Comparison of ENCODE assay signal across 27 cellular contexts in the genomic region with DNA sequence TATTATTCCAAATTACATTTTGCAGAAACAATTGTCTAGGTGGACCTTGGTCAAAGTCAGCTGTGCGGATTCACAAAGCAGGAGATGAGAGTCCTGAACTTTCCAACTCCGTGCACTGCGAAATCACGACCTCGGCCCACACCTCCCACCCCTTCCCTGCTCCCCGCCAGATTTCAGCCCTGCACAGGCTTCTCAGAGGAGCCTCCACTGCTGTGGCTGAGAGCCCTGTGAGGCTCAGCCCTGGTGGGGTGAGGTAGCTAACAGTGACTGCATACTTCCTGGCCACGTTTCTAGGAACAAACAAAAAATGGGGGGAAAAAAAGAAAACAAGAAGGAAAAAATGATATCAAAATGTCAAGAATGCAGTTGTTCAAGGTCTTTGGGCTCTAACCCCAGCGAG.
"Had no signal": no experiment of that assay in that cellular context is flagged by ENCODE, and none has a peak within 500 bp of the region (broad histone marks: within the 10 kb centered on the region; RNA-seq: fewer than 3 reads in every experiment).

No MANE protein-coding gene starts in this region.

- H3K36me3 ChIP-seq: brain microvascular endothelial cell, gastroesophageal sphincter had no signal

- H3K27ac Mint-ChIP-seq: activated CD4-positive, alpha-beta memory T cell treated with anti-CD3 and anti-CD28 coated beads, Interleukin-2, amount 10 ng/mL, durations not matched to agents 7 days and 5 days; activated CD4-positive, alpha-beta T cell treated with anti-CD3 and anti-CD28 coated beads, Interleukin-2, amount 10 ng/mL, durations not matched to agents 7 days and 5 days; activated naive CD8-positive, alpha-beta T cell; activated T-helper 17 cell treated with anti-CD3 and anti-CD28 coated beads, Interleukin-2, amount 50 U/mL, for 72 hours; dendritic cell treated with granulocyte-macrophage colony-stimulating factor and Interleukin-4, amounts not matched to agents 40 ng/mL and 50 ng/mL, for 4 days; endodermal cell had no signal

- H3K27ac ChIP-seq: brain microvascular endothelial cell, coronary artery, dorsolateral prefrontal cortex, gastroesophageal sphincter had no signal

- DNase-seq: activated CD4-positive, alpha-beta memory T cell treated with anti-CD3 and anti-CD28 coated beads, Interleukin-2, amount 10 ng/mL, durations not matched to agents 7 days and 5 days; activated CD4-positive, alpha-beta T cell treated with anti-CD3 and anti-CD28 coated beads for 1 hour; activated CD4-positive, alpha-beta T cell treated with anti-CD3 and anti-CD28 coated beads for 4 hours; activated CD4-positive, alpha-beta T cell treated with anti-CD3 and anti-CD28 coated beads, Interleukin-2, amount 10 ng/mL, durations not matched to agents 7 days and 5 days; activated CD4-positive, alpha-beta T cell treated with anti-CD3 and anti-CD28 coated beads, Interleukin-2, amount 50 U/mL, for 4 hours; activated CD8-positive, alpha-beta memory T cell treated with anti-CD3 and anti-CD28 coated beads, Interleukin-2, amount 50 U/mL, for 48 hours; activated effector memory CD4-positive, alpha-beta T cell treated with Interleukin-2 at 50 U/mL for 16 hours; activated gamma-delta T cell treated with Interleukin-2 at 50 U/mL for 16 hours; activated naive CD4-positive, alpha-beta T cell treated with anti-CD3 and anti-CD28 coated beads, Interleukin-2, amount 50 U/mL, for 16 hours; activated naive CD4-positive, alpha-beta T cell treated with Interleukin-2 at 50 U/mL for 16 hours; activated T-cell treated with anti-CD3 and anti-CD28 coated beads for 4 hours; activated T-cell treated with anti-CD3 and anti-CD28 coated beads, Interleukin-2, amount 50 U/mL, for 4 hours; amniotic stem cell; anterior cingulate cortex; brain microvascular endothelial cell; dorsolateral prefrontal cortex; effector memory CD4-positive, alpha-beta T cell; endodermal cell; foreskin melanocyte; T-helper 2 cell had no signal

- H3K9me3 ChIP-seq: gastroesophageal sphincter had no signal

- H3K4me3 Mint-ChIP-seq: activated CD4-positive, alpha-beta memory T cell treated with anti-CD3 and anti-CD28 coated beads, Interleukin-2, amount 10 ng/mL, durations not matched to agents 7 days and 5 days; activated CD4-positive, alpha-beta T cell treated with anti-CD3 and anti-CD28 coated beads, Interleukin-2, amount 10 ng/mL, durations not matched to agents 7 days and 5 days; activated naive CD8-positive, alpha-beta T cell; activated T-cell treated with anti-CD3 and anti-CD28 coated beads, Interleukin-2, amount 50 U/mL, for 4 hours; activated T-helper 17 cell treated with anti-CD3 and anti-CD28 coated beads, Interleukin-2, amount 50 U/mL, for 72 hours; central memory CD8-positive, alpha-beta T cell; dendritic cell treated with granulocyte-macrophage colony-stimulating factor and Interleukin-4, amounts not matched to agents 40 ng/mL and 50 ng/mL, for 4 days; endodermal cell had no signal

- H3K27me3 ChIP-seq: brain microvascular endothelial cell, gastroesophageal sphincter had no signal

- H3K27me3 Mint-ChIP-seq: activated CD4-positive, alpha-beta T cell treated with anti-CD3 and anti-CD28 coated beads, Interleukin-2, amount 10 ng/mL, durations not matched to agents 7 days and 5 days; activated T-helper 17 cell treated with anti-CD3 and anti-CD28 coated beads, Interleukin-2, amount 50 U/mL, for 72 hours; central memory CD8-positive, alpha-beta T cell had no signal

- H3K4me1 Mint-ChIP-seq: activated CD4-positive, alpha-beta memory T cell treated with anti-CD3 and anti-CD28 coated beads, Interleukin-2, amount 10 ng/mL, durations not matched to agents 7 days and 5 days; activated CD4-positive, alpha-beta T cell treated with anti-CD3 and anti-CD28 coated beads, Interleukin-2, amount 10 ng/mL, durations not matched to agents 7 days and 5 days; activated T-helper 17 cell treated with anti-CD3 and anti-CD28 coated beads, Interleukin-2, amount 50 U/mL, for 72 hours; central memory CD8-positive, alpha-beta T cell had no signal

- H3K4me3 ChIP-seq: coronary artery, dorsolateral prefrontal cortex, gastroesophageal sphincter had no signal

- H3K9me3 Mint-ChIP-seq: activated CD4-positive, alpha-beta memory T cell treated with anti-CD3 and anti-CD28 coated beads, Interleukin-2, amount 10 ng/mL, durations not matched to agents 7 days and 5 days; activated CD4-positive, alpha-beta T cell treated with anti-CD3 and anti-CD28 coated beads, Interleukin-2, amount 10 ng/mL, durations not matched to agents 7 days and 5 days; activated T-cell treated with anti-CD3 and anti-CD28 coated beads, Interleukin-2, amount 50 U/mL, for 4 hours; activated T-helper 17 cell treated with anti-CD3 and anti-CD28 coated beads, Interleukin-2, amount 50 U/mL, for 72 hours; central memory CD8-positive, alpha-beta T cell; dendritic cell treated with granulocyte-macrophage colony-stimulating factor and Interleukin-4, amounts not matched to agents 40 ng/mL and 50 ng/mL, for 4 days; endodermal cell had no signal

- H3K4me1 ChIP-seq: gastroesophageal sphincter had no signal

- H3K36me3 Mint-ChIP-seq: activated naive CD8-positive, alpha-beta T cell had no signal

- ATAC-seq: activated T-cell treated with anti-CD3 and anti-CD28 coated beads, Interleukin-2, amount 50 U/mL, for 4 hours; activated T-helper 17 cell treated with anti-CD3 and anti-CD28 coated beads, Interleukin-2, amount 50 U/mL, for 72 hours; esophagus mucosa; gastroesophageal sphincter had no signal
